ENCODE assay signal across 26 cellular contexts in the genomic region with DNA sequence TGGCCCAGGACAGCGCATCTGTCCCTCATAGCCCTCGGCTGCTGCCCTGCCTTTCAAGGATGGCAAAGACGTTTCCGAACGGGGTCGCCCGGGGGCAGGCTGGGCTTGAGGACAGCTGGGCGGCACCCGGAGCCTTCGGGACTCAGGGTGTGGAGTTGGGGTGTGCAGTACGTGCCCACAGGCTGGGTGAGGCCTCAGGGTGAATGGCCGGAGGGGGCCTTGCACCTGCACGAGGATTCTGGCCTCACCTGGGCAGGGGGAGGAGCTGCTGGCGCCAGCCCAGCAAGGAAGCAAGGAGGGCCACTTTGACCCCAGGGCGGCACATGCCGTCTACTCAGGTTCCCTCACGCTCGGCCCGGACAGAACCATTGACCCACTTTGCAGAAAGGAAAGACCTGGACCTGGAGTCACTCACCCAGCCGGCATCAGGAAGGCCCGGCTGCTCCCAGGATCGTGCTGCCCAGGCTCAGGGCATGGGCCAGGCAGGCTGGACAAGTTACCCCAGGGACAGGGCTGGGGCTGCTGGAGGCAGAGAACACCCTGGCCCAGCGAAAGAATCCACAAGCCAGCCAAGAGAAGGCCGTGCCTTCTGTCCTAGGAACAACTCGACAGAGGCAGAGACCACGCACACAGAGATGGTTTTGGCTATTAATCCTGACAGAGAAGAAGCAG.
"Had no signal": no experiment of that assay in that cellular context is flagged by ENCODE, and none has a peak within 500 bp of the region (broad histone marks: within the 10 kb centered on the region; RNA-seq: fewer than 3 reads in every experiment).

No MANE protein-coding gene starts in this region.

- H3K27ac Mint-ChIP-seq: activated CD8-positive, alpha-beta T cell treated with anti-CD3 and anti-CD28 coated beads, Interleukin-2, amount 10 ng/mL, durations not matched to agents 7 days and 5 days; activated naive CD4-positive, alpha-beta T cell treated with anti-CD3 and anti-CD28 coated beads, Interleukin-2, amount 50 U/mL, for 24 hours; natural killer cell treated with Interleukin-12 subunit alpha and Interleukin-12 subunit beta and Interleukin-15 and Interleukin-18, amount 100 ng/mL, for 72 hours; stimulated activated effector memory CD8-positive, alpha-beta T cell treated with anti-CD3 and anti-CD28 coated beads, Interleukin-12 subunit alpha, Interleukin-12 subunit beta, amount 100 ng/mL, for 72 hours; T-helper 2 cell treated with Interferon-gamma antibody and Interleukin-4, amounts not matched to agents 5 μg/mL and 100 μg/mL, for 36 hours had no signal

- H3K36me3 ChIP-seq: heart right ventricle, neutrophil, ovary, prostate gland, vagina had no signal

- DNase-seq: activated CD4-positive, alpha-beta T cell treated with anti-CD3 and anti-CD28 coated beads, Interleukin-2, amount 50 U/mL, for 1 hour; activated CD4-positive, CD25-positive, alpha-beta regulatory T cell treated with anti-CD3 and anti-CD28 coated beads, Interleukin-2, amount 50 U/mL, for 72 hours; activated CD8-positive, alpha-beta T cell treated with anti-CD3 and anti-CD28 coated beads, Interleukin-2, amount 10 ng/mL, durations not matched to agents 7 days and 5 days; activated gamma-delta T cell treated with Interleukin-2 at 50 U/mL for 16 hours; anterior cingulate cortex; body of pancreas; dermis blood vessel endothelial cell; effector CD8-positive, alpha-beta T cell; erythroblast; foreskin fibroblast; left ventricle myocardium superior; mammary epithelial cell; midbrain; ovary; small intestine; stimulated activated CD4-positive, alpha-beta T cell treated with anti-CD3 and anti-CD28 coated beads, Interleukin-2, amount 100 ng/mL, for 24 hours; trophoblast cell had no signal

- H3K4me1 ChIP-seq: body of pancreas, heart right ventricle, prostate gland, vagina had no signal

- H3K4me3 Mint-ChIP-seq: activated CD8-positive, alpha-beta T cell treated with anti-CD3 and anti-CD28 coated beads, Interleukin-2, amount 10 ng/mL, durations not matched to agents 7 days and 5 days; activated naive CD4-positive, alpha-beta T cell treated with anti-CD3 and anti-CD28 coated beads, Interleukin-2, amount 50 U/mL, for 24 hours; natural killer cell treated with Interleukin-12 subunit alpha and Interleukin-12 subunit beta and Interleukin-15 and Interleukin-18, amount 100 ng/mL, for 72 hours; stimulated activated effector memory CD8-positive, alpha-beta T cell treated with anti-CD3 and anti-CD28 coated beads, Interleukin-12 subunit alpha, Interleukin-12 subunit beta, amount 100 ng/mL, for 72 hours; T-helper 2 cell treated with Interferon-gamma antibody and Interleukin-4, amounts not matched to agents 5 μg/mL and 100 μg/mL, for 36 hours had no signal

- H3K4me3 ChIP-seq: body of pancreas, heart right ventricle, ovary, prostate gland, vagina had no signal

- H3K27me3 Mint-ChIP-seq: natural killer cell treated with Interleukin-12 subunit alpha and Interleukin-12 subunit beta and Interleukin-15 and Interleukin-18, amount 100 ng/mL, for 72 hours had no signal

- H3K27ac ChIP-seq: body of pancreas, heart right ventricle, neutrophil, ovary, prostate gland, vagina, VCaP had no signal

- H3K4me1 Mint-ChIP-seq: activated naive CD4-positive, alpha-beta T cell treated with anti-CD3 and anti-CD28 coated beads, Interleukin-2, amount 50 U/mL, for 24 hours; stimulated activated effector memory CD8-positive, alpha-beta T cell treated with anti-CD3 and anti-CD28 coated beads, Interleukin-12 subunit alpha, Interleukin-12 subunit beta, amount 100 ng/mL, for 72 hours had no signal

- H3K27me3 ChIP-seq: body of pancreas, ovary, vagina had no signal

- H3K36me3 Mint-ChIP-seq: activated naive CD4-positive, alpha-beta T cell treated with anti-CD3 and anti-CD28 coated beads, Interleukin-2, amount 50 U/mL, for 24 hours; natural killer cell treated with Interleukin-12 subunit alpha and Interleukin-12 subunit beta and Interleukin-15 and Interleukin-18, amount 100 ng/mL, for 72 hours; stimulated activated effector memory CD8-positive, alpha-beta T cell treated with anti-CD3 and anti-CD28 coated beads, Interleukin-12 subunit alpha, Interleukin-12 subunit beta, amount 100 ng/mL, for 72 hours had no signal

- H3K9me3 Mint-ChIP-seq: activated naive CD4-positive, alpha-beta T cell treated with anti-CD3 and anti-CD28 coated beads, Interleukin-2, amount 50 U/mL, for 24 hours; natural killer cell treated with Interleukin-12 subunit alpha and Interleukin-12 subunit beta and Interleukin-15 and Interleukin-18, amount 100 ng/mL, for 72 hours; stimulated activated effector memory CD8-positive, alpha-beta T cell treated with anti-CD3 and anti-CD28 coated beads, Interleukin-12 subunit alpha, Interleukin-12 subunit beta, amount 100 ng/mL, for 72 hours had no signal
